In genomic region chr18:49529596-49529995, GRCh38 we compare ENCODE assay signal across 17 cellular contexts. TPM values are rescaled to one million over a fixed set of nuclear protein-coding genes. Genes with fewer than 3 reads are reported as not detected.
DNase-seq lines count a peak whose midpoint lies in the region; ATAC-seq and TF ChIP-seq lines count a peak whose summit lies in the region.
"Had no signal": no experiment of that assay in that cellular context is flagged by ENCODE, and none has a peak within 500 bp of the region (broad histone marks: within the 10 kb centered on the region; RNA-seq: fewer than 3 reads in every experiment).

No MANE protein-coding gene starts in this region.

- H3K9me3 ChIP-seq in cardiac muscle cell (ENCODE audit: low read depth) (no peaks in the 10 kb centered on the region), right cardiac atrium (ENCODE audit: control insufficient read depth, low read length) (no peaks in the 10 kb centered on the region), mucosa of rectum (ENCODE audit: control insufficient read depth in 2 of 2, low read length in 2 of 2) (no peaks in the 10 kb centered on the region)

- no peak for TF ChIP-seq CTCF in cardiac muscle cell (IDR thresholded peaks at IDR 0.05; ENCODE audit: low read depth, low read length)

- no peak for TF ChIP-seq POLR2A in erythroblast (IDR thresholded peaks at IDR 0.05; ENCODE audit: low read length)

- peaks cover 3% of the 10 kb centered on the region for H3K27me3 Mint-ChIP-seq in T-helper 2 cell treated with Interferon-gamma antibody and Interleukin-4, amounts not matched to agents 5 μg/mL and 100 μg/mL, for 36 hours (ENCODE audit: low read depth)

- H3K27ac ChIP-seq in cardiac muscle cell (peak overlapping the region; percentile 8), right cardiac atrium (ENCODE audit: low read length) (no peak overlapping the region), mucosa of rectum (ENCODE audit: low read depth in 2 of 2, low read length in 2 of 2) (peak overlapping the region; percentile 2 to 52)
- H3K27ac ChIP-seq: BLaER1, HL-60 had no signal

- H3K4me3 ChIP-seq in cardiac muscle cell: no peak overlapping the region
- no peak overlapping the region for H3K4me3 ChIP-seq in right cardiac atrium (ENCODE audit: low read length)
- no peak overlapping the region for H3K4me3 ChIP-seq in mucosa of rectum (ENCODE audit: low read length in 2 of 2)
- H3K4me3 ChIP-seq: BLaER1 had no signal

- H3K36me3 ChIP-seq in cardiac muscle cell (no peaks in the 10 kb centered on the region), mucosa of rectum (ENCODE audit: control insufficient read depth in 2 of 2, insufficient read depth in 2 of 2, low read length in 2 of 2) (no peaks in the 10 kb centered on the region)
- H3K36me3 ChIP-seq: BLaER1 had no signal

- H3K27ac Mint-ChIP-seq in T-helper 2 cell treated with Interferon-gamma antibody and Interleukin-4, amounts not matched to agents 5 μg/mL and 100 μg/mL, for 36 hours: no peak overlapping the region
- H3K27ac Mint-ChIP-seq: CD8-positive, alpha-beta memory T cell; H9 had no signal

- WGBS in right cardiac atrium: 67% methylated on average over 3 of the region's 3 CpGs

- intact Hi-C loops in right cardiac atrium (cut with DNase I): no loop called here

- H3K4me1 ChIP-seq in cardiac muscle cell (ENCODE audit: low read depth) (peaks cover 14% of the 10 kb centered on the region), right cardiac atrium (ENCODE audit: control insufficient read depth, insufficient read depth, low read length) (no peaks in the 10 kb centered on the region), mucosa of rectum (ENCODE audit: control insufficient read depth in 2 of 2, insufficient read depth in 2 of 2, low read length in 2 of 2) (peaks cover 0 to 10% of the 10 kb centered on the region in 2 donors)
- H3K4me1 ChIP-seq: BLaER1 had no signal

- no peak for ATAC-seq in right cardiac atrium
- no peak for ATAC-seq in GM21360 (IDR thresholded peaks at IDR 0.05; ENCODE audit: unreplicated experiment)

- H3K36me3 Mint-ChIP-seq in T-helper 2 cell treated with Interferon-gamma antibody and Interleukin-4, amounts not matched to agents 5 μg/mL and 100 μg/mL, for 36 hours (ENCODE audit: low read depth): no peaks in the 10 kb centered on the region
- H3K36me3 Mint-ChIP-seq: CD8-positive, alpha-beta memory T cell had no signal

- no peak for DNase-seq in cardiac muscle cell (ENCODE audit: low read depth in 1 of 2, low spot score in 1 of 2)
- no peak for DNase-seq in right cardiac atrium
- peak; percentile 16 to 25 for DNase-seq in erythroblast (lab: John Stamatoyannopoulos, UW)
- DNase-seq in NCI-H1048 (lab: John Stamatoyannopoulos, UW): no peak
- no peak for DNase-seq in stimulated activated CD8-positive, alpha-beta memory T cell treated with anti-CD3 and anti-CD28 coated beads, Interleukin-4, amount 100 ng/mL, for 48 hours
- DNase-seq in T-helper 2 cell treated with Interferon-gamma antibody and Interleukin-4, amounts not matched to agents 5 μg/mL and 100 μg/mL, for 36 hours (ENCODE audit: low spot score): no peak
- DNase-seq: 8988T; AML-193; CD8-positive, alpha-beta memory T cell; DMS53; GF-D8; GOT3; H9 had no signal

- no peaks in the 10 kb centered on the region for H3K4me1 Mint-ChIP-seq in T-helper 2 cell treated with Interferon-gamma antibody and Interleukin-4, amounts not matched to agents 5 μg/mL and 100 μg/mL, for 36 hours (ENCODE audit: low read depth)

- no peak overlapping the region for H3K9ac ChIP-seq in mucosa of rectum (ENCODE audit: low read depth in 1 of 2, low read length in 2 of 2)
- H3K9ac ChIP-seq: BLaER1 had no signal

- H3K9me3 Mint-ChIP-seq in T-helper 2 cell treated with Interferon-gamma antibody and Interleukin-4, amounts not matched to agents 5 μg/mL and 100 μg/mL, for 36 hours: peaks cover 1% of the 10 kb centered on the region

- no peak overlapping the region for H3K4me3 Mint-ChIP-seq in T-helper 2 cell treated with Interferon-gamma antibody and Interleukin-4, amounts not matched to agents 5 μg/mL and 100 μg/mL, for 36 hours
- H3K4me3 Mint-ChIP-seq: CD8-positive, alpha-beta memory T cell; H9 had no signal

- H3K27me3 ChIP-seq in cardiac muscle cell (no peaks in the 10 kb centered on the region), right cardiac atrium (ENCODE audit: control insufficient read depth, insufficient read depth) (no peaks in the 10 kb centered on the region), mucosa of rectum (ENCODE audit: control insufficient read depth in 2 of 2, insufficient read depth in 2 of 2, low read length in 2 of 2) (no peaks in the 10 kb centered on the region)
- H3K27me3 ChIP-seq: BLaER1 had no signal

RNA-seq across cellular contexts. Expression of gene LIPG, which starts 32.3 kb away (rescaled TPM):
- 1.5 and 3.3 TPM in 2 replicates for total RNA-seq in cardiac muscle cell
- polyA plus RNA-seq in cardiac muscle cell: 1.5 and 2.8 TPM in 2 replicates
- 1 to 10 TPM in 1 of 4 donors, under 1 TPM in 3; 0.03 to 2.1 (median 0.19) TPM for total RNA-seq in right cardiac atrium
- polyA plus RNA-seq in right cardiac atrium: 0.07 TPM
- total RNA-seq: CD8-positive, alpha-beta memory T cell had no signal
- polyA plus RNA-seq: CD8-positive, alpha-beta memory T cell had no signal

RNA-seq across cellular contexts. Expression of gene RPL17, which starts 37.3 kb away (rescaled TPM):
- 1,792 and 1,922 TPM in 2 replicates for total RNA-seq in cardiac muscle cell
- polyA plus RNA-seq in cardiac muscle cell: 737 and 809 TPM in 2 replicates
- 1,000 to 10,000 TPM in 2 of 4 donors, 100 to 1,000 TPM in 2; 949 to 1,084 (median 1,011) TPM for total RNA-seq in right cardiac atrium
- polyA plus RNA-seq in right cardiac atrium: 1,230 TPM

RNA-seq across cellular contexts. Expression of gene C18orf32, which starts 42.6 kb away (rescaled TPM):
- total RNA-seq in cardiac muscle cell (22.5 and 40.0 TPM in 2 replicates), right cardiac atrium (10 to 100 TPM; 64.7 to 79.6 (median 72.8) TPM)
- polyA plus RNA-seq in cardiac muscle cell (97.6 and 109 TPM in 2 replicates), right cardiac atrium (120 TPM)

Comparison
In these comparisons a context has a peak if more than half of its experiments do, and no peak if none do; other contexts are left out.
1. DNase-seq: peak in erythroblast (2 of 2); none in cardiac muscle cell (0 of 2), right cardiac atrium (0 of 3), NCI-H1048 (single experiment), stimulated activated CD8-positive, alpha-beta memory T cell treated with anti-CD3 and anti-CD28 coated beads, Interleukin-4, amount 100 ng/mL, for 48 hours (single experiment) and T-helper 2 cell treated with Interferon-gamma antibody and Interleukin-4, amounts not matched to agents 5 μg/mL and 100 μg/mL, for 36 hours (single experiment).